In the genomic region with DNA sequence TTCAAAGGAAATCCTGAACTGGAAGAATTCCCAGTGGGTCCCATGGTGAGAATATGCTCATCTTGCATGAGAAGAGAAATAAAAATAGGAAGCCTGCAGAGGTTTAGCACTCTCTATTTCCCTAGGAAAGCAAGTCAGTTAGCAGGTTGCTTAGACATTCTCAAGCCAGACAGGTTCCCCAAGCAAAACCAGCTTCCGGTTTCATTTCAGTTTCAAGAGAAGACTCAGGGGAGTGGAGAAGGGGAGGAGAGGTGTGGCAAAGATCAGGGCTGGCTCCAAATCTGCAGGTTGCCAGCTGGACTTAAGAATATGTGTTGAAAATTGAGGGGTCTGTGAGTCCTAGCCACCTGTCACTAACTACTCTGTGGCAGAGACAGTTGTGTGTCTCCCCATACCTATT, we compare ENCODE assay signal across 15 cellular contexts.
A peak's percentile ranks its signal among the peaks of the same experiment; 100 is the strongest.
DNase-seq lines count a peak whose midpoint lies in the region; ATAC-seq and TF ChIP-seq lines count a peak whose summit lies in the region.
"Had no signal": no experiment of that assay in that cellular context is flagged by ENCODE, and none has a peak within 500 bp of the region (broad histone marks: within the 10 kb centered on the region; RNA-seq: fewer than 3 reads in every experiment).

No MANE protein-coding gene starts in this region.

- no peak for DNase-seq in activated CD8-positive, alpha-beta memory T cell treated with anti-CD3 and anti-CD28 coated beads, Interleukin-2, amount 10 ng/mL, durations not matched to agents 7 days and 5 days
- DNase-seq in activated CD8-positive, alpha-beta memory T cell treated with anti-CD3 and anti-CD28 coated beads, Interleukin-2, amount 50 U/mL, for 48 hours = no peak
- DNase-seq in mesothelial cell of epicardium (ENCODE audit: low spot score in 2 of 2, unreplicated experiment in 2 of 2) (no peak), NAMALWA (ENCODE audit: low spot score) (no peak), spleen (no peak), NCI-H1092 (lab: John Stamatoyannopoulos, UW) (no peak)
- DNase-seq: DMS79 treated with DMSO at 0.1 percent for 48 hours; glutamatergic neuron; NK-92 treated with Interleukin-12 subunit alpha and Interleukin-12 subunit beta, amount 100 ng/mL, for 24 hours; nucleus accumbens had no signal

- no peaks in the 10 kb centered on the region for H3K36me3 ChIP-seq in spleen
- H3K36me3 ChIP-seq: ascending aorta had no signal

- H3K27me3 Mint-ChIP-seq in activated CD8-positive, alpha-beta memory T cell treated with anti-CD3 and anti-CD28 coated beads, Interleukin-2, amount 10 ng/mL, durations not matched to agents 7 days and 5 days = no peaks in the 10 kb centered on the region
- no peaks in the 10 kb centered on the region for H3K27me3 Mint-ChIP-seq in mesothelial cell of epicardium (ENCODE audit: low read depth)
- H3K27me3 Mint-ChIP-seq: stimulated activated naive CD8-positive, alpha-beta T cell treated with anti-CD3 and anti-CD28 coated beads, Interleukin-15, Interleukin-2, amounts not matched to agents 100 ng/mL and 50 ng/mL, for 24 hours had no signal

- TF ChIP-seq CTCF in mesothelial cell of epicardium (IDR thresholded peaks at IDR 0.05; ENCODE audit: unreplicated experiment) (no peak), spleen (IDR thresholded peaks at IDR 0.05 in 8 of 11, conservative IDR thresholded peaks at IDR 0.05 in 3 of 11) (no peak)

- no peak overlapping the region for H3K4me3 ChIP-seq in spleen
- H3K4me3 ChIP-seq: A549, ascending aorta had no signal

- H3K27ac Mint-ChIP-seq in activated CD8-positive, alpha-beta memory T cell treated with anti-CD3 and anti-CD28 coated beads, Interleukin-2, amount 10 ng/mL, durations not matched to agents 7 days and 5 days = no peak overlapping the region
- peak overlapping the region; percentile 82 for H3K27ac Mint-ChIP-seq in mesothelial cell of epicardium
- H3K27ac Mint-ChIP-seq: stimulated activated naive CD8-positive, alpha-beta T cell treated with anti-CD3 and anti-CD28 coated beads, Interleukin-15, Interleukin-2, amounts not matched to agents 100 ng/mL and 50 ng/mL, for 24 hours had no signal

- 0 to 27% (median 6%) methylated on average over 1 of the region's 1 CpG for WGBS in spleen, 5 donors

- H3K27me3 ChIP-seq in spleen (replicated peaks in 1 of 7) = no peaks in the 10 kb centered on the region
- H3K27me3 ChIP-seq: ascending aorta had no signal

- CTCF ChIA-PET in activated CD8-positive, alpha-beta memory T cell treated with anti-CD3 and anti-CD28 coated beads, Interleukin-2, amount 10 ng/mL, durations not matched to agents 7 days and 5 days (lab: Charles Lee) = interaction anchor here (1.1 kb wide), 2 partner anchors 12 to 38 kb away, joined by 3 to 4 read pairs; no protein-coding TSS in a partner anchor

- no peaks in the 10 kb centered on the region for H3K9me3 Mint-ChIP-seq in activated CD8-positive, alpha-beta memory T cell treated with anti-CD3 and anti-CD28 coated beads, Interleukin-2, amount 10 ng/mL, durations not matched to agents 7 days and 5 days (ENCODE audit: low read depth)
- no peaks in the 10 kb centered on the region for H3K9me3 Mint-ChIP-seq in mesothelial cell of epicardium
- H3K9me3 Mint-ChIP-seq: stimulated activated naive CD8-positive, alpha-beta T cell treated with anti-CD3 and anti-CD28 coated beads, Interleukin-15, Interleukin-2, amounts not matched to agents 100 ng/mL and 50 ng/mL, for 24 hours had no signal

- TF ChIP-seq POLR2A in spleen (IDR thresholded peaks at IDR 0.05) = no peak

- no peak overlapping the region for H3K27ac ChIP-seq in spleen
- H3K27ac ChIP-seq: A549, ascending aorta had no signal

- H3K36me3 Mint-ChIP-seq in activated CD8-positive, alpha-beta memory T cell treated with anti-CD3 and anti-CD28 coated beads, Interleukin-2, amount 10 ng/mL, durations not matched to agents 7 days and 5 days = no peaks in the 10 kb centered on the region
- no peaks in the 10 kb centered on the region for H3K36me3 Mint-ChIP-seq in mesothelial cell of epicardium

- intact Hi-C loops in spleen (cut with DNase I; ENCODE audit: low total_unique reads) = no loop called here

- H3K4me3 Mint-ChIP-seq in activated CD8-positive, alpha-beta memory T cell treated with anti-CD3 and anti-CD28 coated beads, Interleukin-2, amount 10 ng/mL, durations not matched to agents 7 days and 5 days = no peak overlapping the region
- H3K4me3 Mint-ChIP-seq in mesothelial cell of epicardium = no peak overlapping the region
- H3K4me3 Mint-ChIP-seq: stimulated activated naive CD8-positive, alpha-beta T cell treated with anti-CD3 and anti-CD28 coated beads, Interleukin-15, Interleukin-2, amounts not matched to agents 100 ng/mL and 50 ng/mL, for 24 hours had no signal

- H3K9me3 ChIP-seq in spleen = no peaks in the 10 kb centered on the region
- H3K9me3 ChIP-seq: A549, ascending aorta had no signal

- peaks cover 10% of the 10 kb centered on the region for H3K4me1 Mint-ChIP-seq in activated CD8-positive, alpha-beta memory T cell treated with anti-CD3 and anti-CD28 coated beads, Interleukin-2, amount 10 ng/mL, durations not matched to agents 7 days and 5 days
- H3K4me1 Mint-ChIP-seq in mesothelial cell of epicardium = peaks cover 30% of the 10 kb centered on the region

- ATAC-seq in activated CD8-positive, alpha-beta memory T cell treated with anti-CD3 and anti-CD28 coated beads, Interleukin-2, amount 10 ng/mL, durations not matched to agents 7 days and 5 days = peak; percentile 42
- peak; percentile 78 for ATAC-seq in GM21825 (IDR thresholded peaks at IDR 0.05; ENCODE audit: unreplicated experiment)
- ATAC-seq in HG03354 (IDR thresholded peaks at IDR 0.05; ENCODE audit: poor library complexity, severe bottlenecking, unreplicated experiment) = peak; percentile 89
- ATAC-seq: A549 had no signal

- H3K4me1 ChIP-seq in spleen = peaks cover 0 to 21% (median 12%) of the 10 kb centered on the region in 6 donors
- H3K4me1 ChIP-seq: A549, ascending aorta had no signal
